8 cellular contexts compared by ENCODE assay signal in the genomic region with DNA sequence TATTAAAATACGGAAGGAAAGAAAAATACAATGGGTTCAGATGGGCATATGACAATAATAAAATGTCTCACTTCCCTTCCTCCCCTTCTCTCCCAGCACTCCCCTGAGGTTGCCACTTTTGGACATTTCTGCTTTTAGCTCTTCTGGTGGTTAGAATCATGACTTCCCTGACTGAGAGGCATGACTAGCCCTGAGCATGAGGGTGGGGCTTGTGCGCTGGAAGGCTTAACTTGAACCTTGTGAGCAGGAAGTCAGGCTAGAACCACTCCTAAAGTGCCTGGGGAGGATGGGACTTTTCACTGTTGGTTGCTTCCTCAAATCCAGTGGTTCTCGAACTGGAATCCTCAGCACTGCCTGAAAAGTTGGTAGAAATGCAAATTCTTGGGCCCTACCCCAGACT. TPM values are rescaled to one million over a fixed set of nuclear protein-coding genes. Genes with fewer than 3 reads are reported as not detected.
DNase-seq lines count a peak whose midpoint lies in the region; ATAC-seq, FAIRE-seq and TF ChIP-seq lines count a peak whose summit lies in the region.

No MANE protein-coding gene starts in this region.

- H3K4me3 ChIP-seq in neural progenitor cell = no peak overlapping the region

- FAIRE-seq in GM12892 (lab: Jason Lieb, UNC) = no peak

- H3K4me2 ChIP-seq in neural progenitor cell = no peak overlapping the region

- H3K79me2 ChIP-seq in neural progenitor cell (ENCODE audit: low read depth) = no peaks in the 10 kb centered on the region

- no peak overlapping the region for H3K4me3 Mint-ChIP-seq in neural progenitor cell

- TF ChIP-seq CTCF in neural progenitor cell (IDR thresholded peaks at IDR 0.05) = no peak

- H3K36me3 Mint-ChIP-seq in activated naive CD4-positive, alpha-beta T cell treated with anti-CD3 and anti-CD28 coated beads, Interleukin-2, amount 50 U/mL, for 72 hours = peaks cover 5 to 15% of the 10 kb centered on the region in 2 donors
- no peaks in the 10 kb centered on the region for H3K36me3 Mint-ChIP-seq in neural progenitor cell

- H3K27ac ChIP-seq in neural progenitor cell = no peak overlapping the region

- no peaks in the 10 kb centered on the region for H3K27me3 Mint-ChIP-seq in neural progenitor cell (ENCODE audit: insufficient read depth, low read depth)

- no peaks in the 10 kb centered on the region for H3K27me3 ChIP-seq in neural progenitor cell

- H3K9ac ChIP-seq in neural progenitor cell = no peak overlapping the region

- H3K27ac Mint-ChIP-seq in activated naive CD4-positive, alpha-beta T cell treated with anti-CD3 and anti-CD28 coated beads, Interleukin-2, amount 50 U/mL, for 72 hours = peak overlapping the region; percentile 9 to 92
- no peak overlapping the region for H3K27ac Mint-ChIP-seq in neural progenitor cell

- peaks cover 0 to 5% of the 10 kb centered on the region in 2 donors for H3K9me3 Mint-ChIP-seq in activated naive CD4-positive, alpha-beta T cell treated with anti-CD3 and anti-CD28 coated beads, Interleukin-2, amount 50 U/mL, for 72 hours
- H3K9me3 Mint-ChIP-seq in neural progenitor cell = no peaks in the 10 kb centered on the region

- H3K4me1 ChIP-seq in neural progenitor cell = no peaks in the 10 kb centered on the region

- DNase-seq in GM12892 (ENCODE audit: insufficient read length) (no peak), neural progenitor cell (ENCODE audit: low spot score) (no peak), NK-92 (lab: John Stamatoyannopoulos, UW; ENCODE audit: unreplicated experiment) (no peak), NCI-H82 (lab: John Stamatoyannopoulos, UW) (no peak), iPS-NIHi7 (ENCODE audit: extremely low spot score) (no peak)
- no peak for DNase-seq in activated naive CD4-positive, alpha-beta T cell treated with anti-CD3 and anti-CD28 coated beads, Interleukin-2, amount 50 U/mL, for 72 hours (ENCODE audit: low spot score in 2 of 2)

- H2AFZ ChIP-seq in neural progenitor cell (replicated peaks) = peak overlapping the region; percentile 53

- H3K4me1 Mint-ChIP-seq in neural progenitor cell = no peaks in the 10 kb centered on the region

- peak; percentile 49; the same call in 1 of the 2 replicates for TF ChIP-seq POLR2A in GM12892 (IDR thresholded peaks at IDR 0.05; ENCODE audit: low read depth, low read length)

- H3K36me3 ChIP-seq in neural progenitor cell = no peaks in the 10 kb centered on the region

- no peaks in the 10 kb centered on the region for H3F3A ChIP-seq in neural progenitor cell (ENCODE audit: low read depth)

- ATAC-seq in GM21526 (IDR thresholded peaks at IDR 0.05; ENCODE audit: low FRiP score, unreplicated experiment) (peak; percentile 75), HG03571 (IDR thresholded peaks at IDR 0.05; ENCODE audit: unreplicated experiment) (peak; percentile 80)
- peak in 1 of 2 donors; percentile 36 for ATAC-seq in activated naive CD4-positive, alpha-beta T cell treated with anti-CD3 and anti-CD28 coated beads, Interleukin-2, amount 50 U/mL, for 72 hours

- no peaks in the 10 kb centered on the region for H4K20me1 ChIP-seq in neural progenitor cell (ENCODE audit: low read depth)

- H3K9me3 ChIP-seq in neural progenitor cell (ENCODE audit: low read depth) = no peaks in the 10 kb centered on the region

RNA-seq across cellular contexts. Expression of gene ARHGAP25, which starts 19.7 kb away (rescaled TPM):
- 11.1 TPM for polyA plus RNA-seq in GM12892 (2012; ENCODE audit: missing spikeins)
- total RNA-seq in activated naive CD4-positive, alpha-beta T cell treated with anti-CD3 and anti-CD28 coated beads, Interleukin-2, amount 50 U/mL, for 72 hours = 10 to 100 TPM; 37.7 to 43.0 TPM
- 3.0 and 5.8 TPM in 2 replicates for total RNA-seq in neural progenitor cell (ENCODE audit: low replicate concordance)
